ENCODE assay signal across 9 cellular contexts in the genomic region with DNA sequence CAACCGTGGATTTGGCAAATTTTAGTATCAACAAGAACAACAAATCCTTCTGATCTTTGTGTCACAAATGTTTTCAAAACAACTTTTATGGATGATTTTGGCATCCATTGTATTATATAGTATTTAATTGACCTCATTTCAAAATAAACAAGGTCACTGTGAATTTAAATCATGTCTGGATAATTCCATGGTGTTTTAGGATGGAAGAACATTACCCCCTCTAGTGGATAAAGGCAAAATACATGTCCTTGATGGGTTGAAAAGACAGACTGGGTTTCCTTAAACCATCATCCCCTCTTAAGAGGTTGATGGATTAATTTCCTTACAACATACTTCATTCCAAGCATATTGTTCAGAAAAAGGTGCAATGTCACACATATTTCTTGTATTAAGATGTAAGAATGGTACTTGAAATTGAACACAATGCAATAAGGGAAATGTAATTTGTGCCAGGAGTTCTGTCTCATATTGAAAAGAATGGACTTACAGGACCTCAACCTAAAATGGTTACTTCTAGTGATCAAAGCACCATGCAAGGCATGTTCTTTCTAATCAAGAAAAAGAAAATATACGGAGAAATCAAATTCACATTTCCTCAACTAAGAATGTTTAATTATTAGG.
A peak's percentile ranks its signal among the peaks of the same experiment; 100 is the strongest.
DNase-seq lines count a peak whose midpoint lies in the region; ATAC-seq and TF ChIP-seq lines count a peak whose summit lies in the region.
"Had no signal": no experiment of that assay in that cellular context is flagged by ENCODE, and none has a peak within 500 bp of the region (broad histone marks: within the 10 kb centered on the region; RNA-seq: fewer than 3 reads in every experiment).

No MANE protein-coding gene starts in this region.

- H3K27me3 Mint-ChIP-seq in HFFc6 (ENCODE audit: insufficient read depth) (peaks cover 8% of the 10 kb centered on the region), endothelial cell (ENCODE audit: unreplicated experiment) (no peaks in the 10 kb centered on the region)

- no peak overlapping the region for H3K4me3 Mint-ChIP-seq in HFFc6
- no peak overlapping the region for H3K4me3 Mint-ChIP-seq in endothelial cell (ENCODE audit: unreplicated experiment)
- H3K4me3 Mint-ChIP-seq: dendritic cell treated with granulocyte-macrophage colony-stimulating factor and Interleukin-4, amounts not matched to agents 40 ng/mL and 50 ng/mL, for 4 days had no signal

- intact Hi-C loops in ovary (cut with DNase I), result no loop called here

- TF ChIP-seq CTCF in AG10803 (conservative IDR thresholded peaks at IDR 0.05; ENCODE audit: low read length) (peak; percentile 80), HFFc6 (IDR thresholded peaks at IDR 0.05) (peak; percentile 84), endothelial cell (IDR thresholded peaks at IDR 0.05; ENCODE audit: unreplicated experiment) (peak; percentile 77), ovary (IDR thresholded peaks at IDR 0.05) (peak in 2 of 3 donors; percentile 44 to 64)

- no peak for ATAC-seq in HG02571 (IDR thresholded peaks at IDR 0.05; ENCODE audit: unreplicated experiment)
- ATAC-seq in HG02763 (IDR thresholded peaks at IDR 0.05; ENCODE audit: unreplicated experiment), result no peak

- TF ChIP-seq POLR2A in ovary (IDR thresholded peaks at IDR 0.05), result no peak

- DNase-seq in AG10803 (ENCODE audit: low read depth) (peak; percentile 38), HFFc6 (peak; percentile 10), NCI-H82 treated with DMSO at 0.1 percent for 48 hours (lab: John Stamatoyannopoulos, UW; ENCODE audit: unreplicated experiment) (peak; percentile 67), endothelial cell (ENCODE audit: low spot score) (no peak), ovary (no peak), HuH-7.5 (ENCODE audit: low spot score) (no peak)

- H3K27ac Mint-ChIP-seq in HFFc6, result no peak overlapping the region
- no peak overlapping the region for H3K27ac Mint-ChIP-seq in endothelial cell (ENCODE audit: unreplicated experiment)
- H3K27ac Mint-ChIP-seq: dendritic cell treated with granulocyte-macrophage colony-stimulating factor and Interleukin-4, amounts not matched to agents 40 ng/mL and 50 ng/mL, for 4 days had no signal

- H3K36me3 Mint-ChIP-seq in HFFc6 (ENCODE audit: low read depth) (no peaks in the 10 kb centered on the region), endothelial cell (ENCODE audit: low read depth, unreplicated experiment) (no peaks in the 10 kb centered on the region)

- H3K4me3 ChIP-seq in AG10803 (ENCODE audit: low read length) (no peak overlapping the region), ovary (no peak overlapping the region)

- H3K9me3 Mint-ChIP-seq in HFFc6, result no peaks in the 10 kb centered on the region
- no peaks in the 10 kb centered on the region for H3K9me3 Mint-ChIP-seq in endothelial cell (ENCODE audit: unreplicated experiment)
- H3K9me3 Mint-ChIP-seq: dendritic cell treated with granulocyte-macrophage colony-stimulating factor and Interleukin-4, amounts not matched to agents 40 ng/mL and 50 ng/mL, for 4 days had no signal

- no peak overlapping the region for H3K27ac ChIP-seq in ovary

- H3K4me1 Mint-ChIP-seq in HFFc6 (ENCODE audit: low read depth) (peaks cover 15% of the 10 kb centered on the region), endothelial cell (ENCODE audit: unreplicated experiment) (no peaks in the 10 kb centered on the region)

- 68 to 72% (median 69%) methylated on average over 2 of the region's 2 CpGs for WGBS in ovary, 3 donors

- no peaks in the 10 kb centered on the region for H3K27me3 ChIP-seq in ovary

- no peak for TF ChIP-seq EP300 in ovary (IDR thresholded peaks at IDR 0.05)

- H3K9me3 ChIP-seq in ovary, result no peaks in the 10 kb centered on the region

- no peaks in the 10 kb centered on the region for H3K36me3 ChIP-seq in ovary

- H3K4me1 ChIP-seq in ovary (ENCODE audit: insufficient read depth), result no peaks in the 10 kb centered on the region

Comparison
In these comparisons a context has a peak if more than half of its experiments do, and no peak if none do; other contexts are left out.
1. DNase-seq: peak in AG10803 (single experiment), HFFc6 (single experiment) and NCI-H82 treated with DMSO at 0.1 percent for 48 hours (single experiment); none in endothelial cell (single experiment), ovary (0 of 5) and HuH-7.5 (single experiment).
2. Peak in every context shown above with its lines, with median percentiles within 50 percentile points of each other: CTCF ChIP-seq.